Comparison of ENCODE assay signal across 7 cellular contexts in genomic region chr10:112435013-112435619, GRCh38. TPM values are rescaled to one million over a fixed set of nuclear protein-coding genes. Genes with fewer than 3 reads are reported as not detected.
DNase-seq lines count a peak whose midpoint lies in the region; ATAC-seq and TF ChIP-seq lines count a peak whose summit lies in the region.

No MANE protein-coding gene starts in this region.

- H3K9me3 ChIP-seq in OCI-LY3 (ENCODE audit: insufficient read depth, low read length) (no peaks in the 10 kb centered on the region), esophagus squamous epithelium (no peaks in the 10 kb centered on the region), gastrocnemius medialis (no peaks in the 10 kb centered on the region)

- 84 to 90% methylated on average over 2 of the region's 2 CpGs for WGBS in esophagus squamous epithelium, 2 donors

- no peak overlapping the region for H3K27ac ChIP-seq in OCI-LY3 (ENCODE audit: low read length)
- no peak overlapping the region for H3K27ac ChIP-seq in esophagus squamous epithelium
- H3K27ac ChIP-seq in gastrocnemius medialis, result no peak overlapping the region

- no peaks in the 10 kb centered on the region for H4K20me1 ChIP-seq in OCI-LY3 (ENCODE audit: insufficient read depth, low read length)

- peak; percentile 11 for TF ChIP-seq CTCF in GM12864 (IDR thresholded peaks at IDR 0.05; ENCODE audit: low read depth, low read length, missing control alignments)
- peak; percentile 40 for TF ChIP-seq CTCF in OCI-LY3 (IDR thresholded peaks at IDR 0.05; ENCODE audit: low read depth, low read length)
- peak in 4 of 6 experiments; percentile 28 to 60 (median 42) for TF ChIP-seq CTCF in esophagus squamous epithelium (IDR thresholded peaks at IDR 0.05)
- TF ChIP-seq CTCF in gastrocnemius medialis (IDR thresholded peaks at IDR 0.05 in 4 of 5, conservative IDR thresholded peaks at IDR 0.05 in 1 of 5), result peak in 3 of 5 experiments; percentile 10 to 32 (median 20)

- in situ Hi-C loops in gastrocnemius medialis (cut with MboI; ENCODE audit: low sequenced_read_pairs in 4 of 4), result loop anchor here in 3 of 4 donors (25.0 kb wide), 1 partner anchor 248 kb away; the partner anchor contains the start of gene GPAM (in 3 of the 3)

- no peak overlapping the region for H3K9ac ChIP-seq in OCI-LY3 (ENCODE audit: low read length)

- no peak overlapping the region for H3K4me2 ChIP-seq in OCI-LY3 (ENCODE audit: low read length)

- DNase-seq in GM12864 (ENCODE audit: low read depth) (no peak), esophagus squamous epithelium (lab: John Stamatoyannopoulos, UW) (no peak), gastrocnemius medialis (no peak), NCI-H1694 (lab: John Stamatoyannopoulos, UW) (no peak)
- no peak for DNase-seq in activated T-cell treated with anti-CD3 and anti-CD28 coated beads, Interleukin-2, amount 50 U/mL, for 1 hour

- H3K79me2 ChIP-seq in OCI-LY3 (ENCODE audit: low read length), result no peaks in the 10 kb centered on the region

- TF ChIP-seq POLR2A in esophagus squamous epithelium (IDR thresholded peaks at IDR 0.05) (no peak), gastrocnemius medialis (IDR thresholded peaks at IDR 0.05) (no peak)

- ATAC-seq in gastrocnemius medialis (no peak), HG02759 (IDR thresholded peaks at IDR 0.05; ENCODE audit: unreplicated experiment) (no peak)

- H3K4me3 ChIP-seq in GM12864 (ENCODE audit: low read depth, low read length), result no peak overlapping the region
- no peak overlapping the region for H3K4me3 ChIP-seq in OCI-LY3 (ENCODE audit: low read length)
- no peak overlapping the region for H3K4me3 ChIP-seq in esophagus squamous epithelium
- no peak overlapping the region for H3K4me3 ChIP-seq in gastrocnemius medialis

- H2AFZ ChIP-seq in OCI-LY3 (ENCODE audit: low read depth, low read length), result no peak overlapping the region

- peaks cover 25% of the 10 kb centered on the region for H3K36me3 ChIP-seq in OCI-LY3 (replicated peaks; ENCODE audit: low read depth, low read length)
- H3K36me3 ChIP-seq in esophagus squamous epithelium, result peaks cover 7 to 96% (median 13%) of the 10 kb centered on the region in 3 donors
- peaks cover 7 to 85% of the 10 kb centered on the region in 2 donors for H3K36me3 ChIP-seq in gastrocnemius medialis

- H3K4me1 ChIP-seq in OCI-LY3 (ENCODE audit: low read length) (no peaks in the 10 kb centered on the region), esophagus squamous epithelium (no peaks in the 10 kb centered on the region), gastrocnemius medialis (no peaks in the 10 kb centered on the region)

- intact Hi-C loops in esophagus squamous epithelium (cut with DNase I), result no loop called here
- intact Hi-C loops in gastrocnemius medialis (cut with DNase I; ENCODE audit: low total_unique reads), result no loop called here

- H3K27me3 ChIP-seq in OCI-LY3 (ENCODE audit: low read depth, low read length) (no peaks in the 10 kb centered on the region), esophagus squamous epithelium (no peaks in the 10 kb centered on the region), gastrocnemius medialis (no peaks in the 10 kb centered on the region)

RNA-seq across cellular contexts. Expression of gene ZDHHC6, which starts 11.6 kb away (rescaled TPM):
- total RNA-seq in esophagus squamous epithelium (10 to 100 TPM; 15.1 to 31.1 (median 24.7) TPM), gastrocnemius medialis (10 to 100 TPM in 2 of 4 donors, 1 to 10 TPM in 2; 7.4 to 11.7 (median 9.7) TPM)

RNA-seq across cellular contexts. Expression of gene VTI1A, which starts 11.9 kb away (rescaled TPM):
- total RNA-seq in esophagus squamous epithelium, result 10 to 100 TPM; 27.0 to 61.3 (median 49.8) TPM
- 10 to 100 TPM; 26.5 to 51.2 (median 30.6) TPM for total RNA-seq in gastrocnemius medialis
